ENCODE assay signal across 26 cellular contexts in genomic region chr9:134032456-134033222, GRCh38.
"Had no signal": no experiment of that assay in that cellular context is flagged by ENCODE, and none has a peak within 500 bp of the region (broad histone marks: within the 10 kb centered on the region; RNA-seq: fewer than 3 reads in every experiment).

No MANE protein-coding gene starts in this region.

- H3K27ac ChIP-seq: body of pancreas, colonic mucosa, epithelial cell of prostate, hepatocyte, testis, transverse colon had no signal

- H3K4me1 Mint-ChIP-seq: activated CD8-positive, alpha-beta memory T cell treated with anti-CD3 and anti-CD28 coated beads, Interleukin-2, amount 10 ng/mL, durations not matched to agents 7 days and 5 days; memory B cell had no signal

- FAIRE-seq: endometrium, frontal cortex, keratinocyte had no signal

- H3K4me3 ChIP-seq: body of pancreas, colonic mucosa, hepatocyte, smooth muscle cell, testis, transverse colon had no signal

- H3K4me1 ChIP-seq: body of pancreas, colonic mucosa, transverse colon had no signal

- H3K4me3 Mint-ChIP-seq: activated B cell treated with CpG ODN at 0.5 μM for 24 hours; activated CD8-positive, alpha-beta memory T cell treated with anti-CD3 and anti-CD28 coated beads, Interleukin-2, amount 10 ng/mL, durations not matched to agents 7 days and 5 days; activated CD8-positive, alpha-beta T cell treated with anti-CD3 and anti-CD28 coated beads, Interleukin-2, amount 10 ng/mL, durations not matched to agents 7 days and 5 days; activated naive CD8-positive, alpha-beta T cell; memory B cell; naive thymus-derived CD8-positive, alpha-beta T cell; T-helper 2 cell treated with Interferon-gamma antibody and Interleukin-4, amounts not matched to agents 5 μg/mL and 100 μg/mL, for 36 hours had no signal

- H3K27me3 ChIP-seq: body of pancreas, colonic mucosa, hepatocyte, testis, transverse colon had no signal

- DNase-seq: activated B cell treated with CpG ODN at 0.5 μM for 24 hours; activated CD8-positive, alpha-beta memory T cell treated with anti-CD3 and anti-CD28 coated beads, Interleukin-2, amount 10 ng/mL, durations not matched to agents 7 days and 5 days; activated CD8-positive, alpha-beta T cell treated with anti-CD3 and anti-CD28 coated beads, Interleukin-2, amount 10 ng/mL, durations not matched to agents 7 days and 5 days; activated T-cell treated with anti-CD3 and anti-CD28 coated beads, Interleukin-2, amount 50 U/mL, for 48 hours; anterior cingulate cortex; body of pancreas; colonic mucosa; effector CD8-positive, alpha-beta T cell; left colon; naive thymus-derived CD8-positive, alpha-beta T cell; stimulated activated CD4-positive, alpha-beta T cell treated with anti-CD3 and anti-CD28 coated beads, Interleukin-15, amount 100 ng/mL, for 24 hours; stimulated activated CD4-positive, alpha-beta T cell treated with anti-CD3 and anti-CD28 coated beads, Interleukin-2, amount 100 ng/mL, for 24 hours; stimulated activated naive CD4-positive, alpha-beta T cell treated with Interleukin-2 at 50 U/mL for 16 hours; T-helper 1 cell; testis; transverse colon had no signal

- H3K27ac Mint-ChIP-seq: activated B cell treated with CpG ODN at 0.5 μM for 24 hours; activated CD8-positive, alpha-beta memory T cell treated with anti-CD3 and anti-CD28 coated beads, Interleukin-2, amount 10 ng/mL, durations not matched to agents 7 days and 5 days; activated CD8-positive, alpha-beta T cell treated with anti-CD3 and anti-CD28 coated beads, Interleukin-2, amount 10 ng/mL, durations not matched to agents 7 days and 5 days; activated naive CD8-positive, alpha-beta T cell; activated T-helper 2 cell treated with anti-CD3 and anti-CD28 coated beads, Interferon-gamma antibody, Interleukin-2, Interleukin-4, amounts not matched to agents 10 μg/mL and 5 μg/mL and 100 μg/mL, durations not matched to agents 14 hours and 24 hours and 36 hours; memory B cell; T-helper 2 cell treated with Interferon-gamma antibody and Interleukin-4, amounts not matched to agents 5 μg/mL and 100 μg/mL, for 36 hours had no signal

- H2AFZ ChIP-seq: hepatocyte had no signal

- H3K9me3 ChIP-seq: body of pancreas, colonic mucosa, testis, transverse colon had no signal

- H3K4me2 ChIP-seq: hepatocyte, smooth muscle cell had no signal

- H3K27me3 Mint-ChIP-seq: activated B cell treated with CpG ODN at 0.5 μM for 24 hours; activated CD8-positive, alpha-beta memory T cell treated with anti-CD3 and anti-CD28 coated beads, Interleukin-2, amount 10 ng/mL, durations not matched to agents 7 days and 5 days; activated naive CD8-positive, alpha-beta T cell; memory B cell; naive thymus-derived CD8-positive, alpha-beta T cell had no signal

- H3K79me2 ChIP-seq: hepatocyte had no signal

- H3K9me3 Mint-ChIP-seq: activated B cell treated with CpG ODN at 0.5 μM for 24 hours; activated T-helper 2 cell treated with anti-CD3 and anti-CD28 coated beads, Interferon-gamma antibody, Interleukin-2, Interleukin-4, amounts not matched to agents 10 μg/mL and 5 μg/mL and 100 μg/mL, durations not matched to agents 14 hours and 24 hours and 36 hours; memory B cell; T-helper 2 cell treated with Interferon-gamma antibody and Interleukin-4, amounts not matched to agents 5 μg/mL and 100 μg/mL, for 36 hours had no signal

- ATAC-seq: activated CD8-positive, alpha-beta memory T cell treated with anti-CD3 and anti-CD28 coated beads, Interleukin-2, amount 10 ng/mL, durations not matched to agents 7 days and 5 days; activated CD8-positive, alpha-beta T cell treated with anti-CD3 and anti-CD28 coated beads, Interleukin-2, amount 10 ng/mL, durations not matched to agents 7 days and 5 days; body of pancreas; left colon; naive thymus-derived CD8-positive, alpha-beta T cell had no signal
